In the genomic region with DNA sequence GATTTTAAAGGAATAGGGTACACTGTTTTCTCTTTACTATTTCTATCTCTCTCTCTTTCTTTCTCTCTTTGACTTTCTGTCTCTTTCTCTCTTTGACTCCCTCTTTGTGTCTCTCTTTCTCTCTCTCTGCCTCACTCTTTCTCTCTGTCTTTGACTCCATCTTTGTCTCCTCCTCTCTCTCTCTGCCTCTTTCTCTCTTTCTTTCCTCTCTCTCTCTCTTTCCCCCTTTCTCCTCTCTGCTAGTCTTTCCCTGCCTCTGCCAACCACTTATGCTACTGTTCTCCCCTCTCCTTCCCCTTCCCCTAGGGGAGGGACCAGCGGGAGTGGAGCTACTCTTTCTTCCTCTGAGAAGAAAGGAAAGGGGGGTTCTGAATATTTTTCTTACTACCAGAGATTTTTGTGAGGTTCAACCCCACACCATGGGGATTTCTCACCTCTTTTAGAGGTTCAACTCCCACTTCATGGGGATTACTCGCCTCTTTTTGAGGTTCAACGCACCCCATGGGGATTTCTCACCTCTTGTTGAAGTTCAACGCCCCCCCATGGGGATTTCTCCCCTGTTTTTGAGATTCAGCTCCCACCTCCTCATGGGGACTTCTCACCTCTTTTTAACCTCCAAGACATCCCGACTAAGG, we compare ENCODE assay signal across 17 cellular contexts.
A peak's percentile ranks its signal among the peaks of the same experiment; 100 is the strongest.
DNase-seq lines count a peak whose midpoint lies in the region; ATAC-seq and TF ChIP-seq lines count a peak whose summit lies in the region.
"Had no signal": no experiment of that assay in that cellular context is flagged by ENCODE, and none has a peak within 500 bp of the region (broad histone marks: within the 10 kb centered on the region; RNA-seq: fewer than 3 reads in every experiment).

No MANE protein-coding gene starts in this region.

- no peak for DNase-seq in activated CD4-positive, alpha-beta T cell treated with anti-CD3 and anti-CD28 coated beads for 36 hours
- no peak for DNase-seq in activated CD4-positive, alpha-beta T cell treated with anti-CD3 and anti-CD28 coated beads, Interleukin-2, amount 10 ng/mL, durations not matched to agents 7 days and 5 days
- no peak for DNase-seq in IMR-90
- no peak for DNase-seq in esophagus squamous epithelium (lab: John Stamatoyannopoulos, UW)
- DNase-seq in ACHN, result no peak
- DNase-seq in NCI-H2227 (lab: John Stamatoyannopoulos, UW; ENCODE audit: unreplicated experiment), result no peak
- no peak for DNase-seq in NCI-H1930 (lab: John Stamatoyannopoulos, UW)
- DNase-seq: 8988T; activated CD4-positive, CD25-positive, alpha-beta regulatory T cell treated with anti-CD3 and anti-CD28 coated beads, Interleukin-2, amount 50 U/mL, for 72 hours; CD8-positive, alpha-beta memory T cell; cerebellar nuclear complex; GF-D8; PC-9; SW 1271 had no signal

- BruUV-seq in IMR-90 (replicated peaks; lab: Mats Ljungman, UMichigan), result no TSS peak

- no peaks in the 10 kb centered on the region for H3K79me1 ChIP-seq in IMR-90 (ENCODE audit: low read depth in 1 of 2, low read length in 2 of 2)

- H3K4me1 Mint-ChIP-seq in activated CD4-positive, alpha-beta T cell treated with anti-CD3 and anti-CD28 coated beads for 36 hours, result peaks cover 22% of the 10 kb centered on the region
- no peaks in the 10 kb centered on the region for H3K4me1 Mint-ChIP-seq in activated CD4-positive, alpha-beta T cell treated with anti-CD3 and anti-CD28 coated beads, Interleukin-2, amount 10 ng/mL, durations not matched to agents 7 days and 5 days

- POLR2A ChIA-PET in activated CD4-positive, alpha-beta T cell treated with anti-CD3 and anti-CD28 coated beads for 36 hours (lab: Charles Lee), result no interaction called here
- POLR2A ChIA-PET in activated CD4-positive, alpha-beta T cell treated with anti-CD3 and anti-CD28 coated beads, Interleukin-2, amount 10 ng/mL, durations not matched to agents 7 days and 5 days (lab: Charles Lee), result no interaction called here
- POLR2A ChIA-PET in IMR-90 (lab: Charles Lee; ENCODE audit: unreplicated experiment), result no interaction called here

- H3K14ac ChIP-seq in IMR-90 (replicated peaks; ENCODE audit: low read depth, low read length), result no peak overlapping the region

- ATAC-seq in activated CD4-positive, alpha-beta T cell treated with anti-CD3 and anti-CD28 coated beads for 36 hours, result no peak
- ATAC-seq in IMR-90 (ENCODE audit: low read depth), result no peak
- ATAC-seq: esophagus mucosa had no signal

- no peak overlapping the region for H2BK20ac ChIP-seq in IMR-90 (ENCODE audit: low read depth, low read length)

- H4K8ac ChIP-seq in IMR-90 (ENCODE audit: low read depth in 2 of 2, low read length in 2 of 2), result no peak overlapping the region; a peak in 1 of 4 replicates

- no peak overlapping the region for H3K23ac ChIP-seq in IMR-90 (ENCODE audit: low read depth, low read length)

- WGBS in IMR-90 (ENCODE audit: extremely low coverage in 2 of 2, insufficient read length in 1 of 2), 2 experiments, result 66% methylated on average over 3 of the region's 5 CpGs; no CpG with 5 or more reads in 1 of the 2 experiments
- WGBS in esophagus squamous epithelium, 2 donors, result 56 to 71% methylated on average over 4 to 5 of the region's 5 CpGs

- no peak overlapping the region for H2BK5ac ChIP-seq in IMR-90 (ENCODE audit: low read depth, low read length, poor library complexity, severe bottlenecking)

- peak overlapping the region; percentile 44 for H2AFZ ChIP-seq in IMR-90 (replicated peaks; ENCODE audit: low read length, poor library complexity)
- H2AFZ ChIP-seq: PC-9 had no signal

- H3K36me3 ChIP-seq in IMR-90 (ENCODE audit: control insufficient read depth, insufficient read depth, low read length) (no peaks in the 10 kb centered on the region), esophagus squamous epithelium (no peaks in the 10 kb centered on the region), rectal smooth muscle tissue (ENCODE audit: control insufficient read depth, insufficient read depth, low read length) (no peaks in the 10 kb centered on the region)
- H3K36me3 ChIP-seq: suprapubic skin had no signal

- no peak for TF ChIP-seq CTCF in IMR-90 (conservative IDR thresholded peaks at IDR 0.05; ENCODE audit: low read depth, low read length)
- TF ChIP-seq CTCF in esophagus squamous epithelium (IDR thresholded peaks at IDR 0.05), result no peak

- no peak overlapping the region for H3K56ac ChIP-seq in IMR-90 (ENCODE audit: extremely low read depth, insufficient read depth, low read length)

- no peak overlapping the region for H3K4me3 Mint-ChIP-seq in activated CD4-positive, alpha-beta T cell treated with anti-CD3 and anti-CD28 coated beads for 36 hours
- H3K4me3 Mint-ChIP-seq in activated CD4-positive, alpha-beta T cell treated with anti-CD3 and anti-CD28 coated beads, Interleukin-2, amount 10 ng/mL, durations not matched to agents 7 days and 5 days, result no peak overlapping the region
- H3K4me3 Mint-ChIP-seq: CD8-positive, alpha-beta memory T cell had no signal

- H3K18ac ChIP-seq in IMR-90 (ENCODE audit: low read depth, low read length), result no peak overlapping the region

- H3K9me3 ChIP-seq in IMR-90 (ENCODE audit: control insufficient read depth, insufficient read depth, low read length) (no peaks in the 10 kb centered on the region), esophagus squamous epithelium (no peaks in the 10 kb centered on the region)
- H3K9me3 ChIP-seq: suprapubic skin had no signal

- no peak overlapping the region for H3K4me2 ChIP-seq in IMR-90 (ENCODE audit: low read depth, low read length)
- H3K4me2 ChIP-seq: PC-9 had no signal

- 0 out of 2 replicates have a peak overlapping the region, but pooled peaks have one; percentile 20 for H3K4ac ChIP-seq in IMR-90 (ENCODE audit: low read depth, low read length)

- intact Hi-C loops in activated CD4-positive, alpha-beta T cell treated with anti-CD3 and anti-CD28 coated beads for 36 hours (cut with DNase I, micrococcal nuclease), result no loop called here
- intact Hi-C loops in IMR-90 (cut with micrococcal nuclease) (no loop called here), esophagus squamous epithelium (cut with DNase I) (no loop called here)

- CTCF ChIA-PET in activated CD4-positive, alpha-beta T cell treated with anti-CD3 and anti-CD28 coated beads for 36 hours (lab: Charles Lee), result no interaction called here
- CTCF ChIA-PET in activated CD4-positive, alpha-beta T cell treated with anti-CD3 and anti-CD28 coated beads, Interleukin-2, amount 10 ng/mL, durations not matched to agents 7 days and 5 days (lab: Charles Lee), result no interaction called here
- CTCF ChIA-PET in IMR-90 (lab: Yijun Ruan, JAX), result no interaction called here

- in situ Hi-C loops in IMR-90 (cut with MboI; ENCODE audit: low sequenced_read_pairs), result no loop called here
- in situ Hi-C loops in ACHN (cut with HindIII; ENCODE audit: low pct_ligation_motif_present, low pct_unique_long_range_greater_than_20kb, low sequenced_read_pairs), result no loop called here

- H4K5ac ChIP-seq in IMR-90 (ENCODE audit: low read depth, low read length), result no peak overlapping the region

- H3K27me3 ChIP-seq in IMR-90 (ENCODE audit: control insufficient read depth, insufficient read depth, low read length), result no peaks in the 10 kb centered on the region
- no peaks in the 10 kb centered on the region for H3K27me3 ChIP-seq in esophagus squamous epithelium
- no peaks in the 10 kb centered on the region for H3K27me3 ChIP-seq in rectal smooth muscle tissue (ENCODE audit: control insufficient read depth, insufficient read depth, low read length)
- H3K27me3 ChIP-seq: suprapubic skin had no signal

- H3K4me3 ChIP-seq in IMR-90 (ENCODE audit: insufficient read depth, low read depth, low read length) (0 out of 2 replicates have a peak overlapping the region, but pooled peaks have one; percentile 30), esophagus squamous epithelium (peak overlapping the region in 3 of 4 donors; percentile 16 to 25 (median 23)), rectal smooth muscle tissue (ENCODE audit: low read length) (peak overlapping the region; percentile 29)
- H3K4me3 ChIP-seq: PC-9, suprapubic skin had no signal

- no peak overlapping the region for H2AK5ac ChIP-seq in IMR-90 (ENCODE audit: low read depth, low read length)

- no peaks in the 10 kb centered on the region for H3K27me3 Mint-ChIP-seq in activated CD4-positive, alpha-beta T cell treated with anti-CD3 and anti-CD28 coated beads for 36 hours
- H3K27me3 Mint-ChIP-seq in activated CD4-positive, alpha-beta T cell treated with anti-CD3 and anti-CD28 coated beads, Interleukin-2, amount 10 ng/mL, durations not matched to agents 7 days and 5 days, result no peaks in the 10 kb centered on the region

- dilution Hi-C loops in IMR-90 (cut with HindIII; ENCODE audit: low sequenced_read_pairs, unreplicated experiment), result no loop called here

- H4K20me1 ChIP-seq in IMR-90 (ENCODE audit: insufficient read depth, low read length), result no peaks in the 10 kb centered on the region

- H3K9me1 ChIP-seq in IMR-90 (ENCODE audit: insufficient read depth, low read length), result no peaks in the 10 kb centered on the region

- H3K9me3 Mint-ChIP-seq in activated CD4-positive, alpha-beta T cell treated with anti-CD3 and anti-CD28 coated beads for 36 hours (ENCODE audit: low read depth), result no peaks in the 10 kb centered on the region
- H3K9me3 Mint-ChIP-seq in activated CD4-positive, alpha-beta T cell treated with anti-CD3 and anti-CD28 coated beads, Interleukin-2, amount 10 ng/mL, durations not matched to agents 7 days and 5 days, result no peaks in the 10 kb centered on the region
- H3K9me3 Mint-ChIP-seq: CD8-positive, alpha-beta memory T cell had no signal

- no peaks in the 10 kb centered on the region for H3K4me1 ChIP-seq in IMR-90 (ENCODE audit: control insufficient read depth, insufficient read depth, low read length)
- no peaks in the 10 kb centered on the region for H3K4me1 ChIP-seq in esophagus squamous epithelium
- H3K4me1 ChIP-seq in rectal smooth muscle tissue (ENCODE audit: control insufficient read depth, insufficient read depth, low read length), result no peaks in the 10 kb centered on the region
- H3K4me1 ChIP-seq: suprapubic skin had no signal

- H2AK9ac ChIP-seq in IMR-90 (replicated peaks; ENCODE audit: low read depth, low read length, poor library complexity), result no peak overlapping the region

- H3K9ac ChIP-seq in IMR-90 (ENCODE audit: low read depth, low read length) (no peak overlapping the region), rectal smooth muscle tissue (ENCODE audit: low read length) (no peak overlapping the region)

- TF ChIP-seq RAD21 in IMR-90 (IDR thresholded peaks at IDR 0.05; ENCODE audit: low read length), result no peak

- no peak overlapping the region for H3K27ac ChIP-seq in IMR-90 (ENCODE audit: insufficient read depth, low read length)
- H3K27ac ChIP-seq in esophagus squamous epithelium, result peak overlapping the region in 1 of 4 donors; percentile 17
- no peak overlapping the region for H3K27ac ChIP-seq in rectal smooth muscle tissue (ENCODE audit: low read depth, low read length)
- H3K27ac ChIP-seq: PC-9, suprapubic skin had no signal

- H3K36me3 Mint-ChIP-seq in activated CD4-positive, alpha-beta T cell treated with anti-CD3 and anti-CD28 coated beads for 36 hours (ENCODE audit: low read depth), result peaks cover 2% of the 10 kb centered on the region
- no peaks in the 10 kb centered on the region for H3K36me3 Mint-ChIP-seq in activated CD4-positive, alpha-beta T cell treated with anti-CD3 and anti-CD28 coated beads, Interleukin-2, amount 10 ng/mL, durations not matched to agents 7 days and 5 days (ENCODE audit: low read depth)

- H3K27ac Mint-ChIP-seq in activated CD4-positive, alpha-beta T cell treated with anti-CD3 and anti-CD28 coated beads for 36 hours, result peak overlapping the region; percentile 1
- H3K27ac Mint-ChIP-seq in activated CD4-positive, alpha-beta T cell treated with anti-CD3 and anti-CD28 coated beads, Interleukin-2, amount 10 ng/mL, durations not matched to agents 7 days and 5 days, result no peak overlapping the region

- no peak for TF ChIP-seq POLR2A in IMR-90 (IDR thresholded peaks at IDR 0.05; ENCODE audit: low read depth, low read length)
- TF ChIP-seq POLR2A in esophagus squamous epithelium (IDR thresholded peaks at IDR 0.05), result no peak

- peak overlapping the region; percentile 37 for H2BK120ac ChIP-seq in IMR-90 (ENCODE audit: low read depth, low read length)

- H4K91ac ChIP-seq in IMR-90 (ENCODE audit: insufficient read depth, low read depth, low read length), result no peak overlapping the region

- no peak overlapping the region for H2BK15ac ChIP-seq in IMR-90 (ENCODE audit: low read depth, low read length)
